In genomic region chr6:110878751-110879539, GRCh38 we compare ENCODE assay signal across 8 cellular contexts. TPM values are rescaled to one million over a fixed set of nuclear protein-coding genes. Genes with fewer than 3 reads are reported as not detected.
DNase-seq lines count a peak whose midpoint lies in the region; TF ChIP-seq lines count a peak whose summit lies in the region.

No MANE protein-coding gene starts in this region.

- H3K4me1 Mint-ChIP-seq in mesothelial cell of epicardium = peaks cover 52% of the 10 kb centered on the region

- H3K27me3 Mint-ChIP-seq in mesothelial cell of epicardium (ENCODE audit: low read depth) = no peaks in the 10 kb centered on the region

- peaks cover 29% of the 10 kb centered on the region for H3F3A ChIP-seq in SK-N-SH (replicated peaks; ENCODE audit: insufficient read depth)

- peak overlapping the region; percentile 94 for H3K4me2 ChIP-seq in SK-N-SH

- no peak for TF ChIP-seq EP300 in SK-N-SH (IDR thresholded peaks at IDR 0.05; ENCODE audit: borderline replicate concordance in 1 of 2, low read depth in 1 of 2, low read length in 1 of 2)

- H3K9me3 ChIP-seq in SK-N-SH = no peaks in the 10 kb centered on the region
- H3K9me3 ChIP-seq in colonic mucosa = no peaks in the 10 kb centered on the region
- H3K9me3 ChIP-seq in tibial artery = no peaks in the 10 kb centered on the region

- peak overlapping the region; percentile 76 for H3K4me3 ChIP-seq in GM12865 (ENCODE audit: low read depth, low read length)
- H3K4me3 ChIP-seq in SK-N-SH (ENCODE audit: low read depth in 2 of 2, low read length in 1 of 2) = peak overlapping the region; percentile 32 to 93
- no peak overlapping the region for H3K4me3 ChIP-seq in colonic mucosa
- H3K4me3 ChIP-seq in tibial artery = no peak overlapping the region

- peaks cover 93% of the 10 kb centered on the region for H3K79me2 ChIP-seq in SK-N-SH (ENCODE audit: insufficient read depth)

- peak overlapping the region; percentile 77 for H3K27ac Mint-ChIP-seq in mesothelial cell of epicardium

- no peaks in the 10 kb centered on the region for H3K9me2 ChIP-seq in SK-N-SH

- H3K36me3 ChIP-seq in SK-N-SH (replicated peaks in 1 of 2; ENCODE audit: control insufficient read depth in 1 of 2, insufficient read depth in 2 of 2, low read length in 1 of 2) = peaks cover 0 to 6% of the 10 kb centered on the region in 2 experiments
- H3K36me3 ChIP-seq in colonic mucosa = no peaks in the 10 kb centered on the region
- H3K36me3 ChIP-seq in tibial artery = no peaks in the 10 kb centered on the region

- intact Hi-C loops in colonic mucosa (cut with DNase I) (loop anchor here (10.0 kb wide), 2 partner anchors 194 to 354 kb away; no protein-coding TSS in a partner anchor), tibial artery (cut with DNase I; ENCODE audit: low total_unique reads) (loop anchor here (5.0 to 10.0 kb wide), 4 partner anchors 76 to 1184 kb away; partner anchors contain the start of genes AK9, FIG4, GTF3C6 and RPF2)

- TF ChIP-seq RAD21 in SK-N-SH (IDR thresholded peaks at IDR 0.05; ENCODE audit: low read length) = peak; percentile 64

- H3K4me3 Mint-ChIP-seq in mesothelial cell of epicardium = peak overlapping the region; percentile 37

- POLR2A ChIA-PET in SK-N-SH (lab: Yijun Ruan, JAX) = interaction anchor here (1.1 kb wide), 1 partner anchor 63 kb away, joined by 5 read pairs; the partner anchor contains the start of gene CDK19

- peak; percentile 24 for DNase-seq in AG08395 (ENCODE audit: low spot score)
- DNase-seq in GM12865 (ENCODE audit: low read depth) = peak; percentile 55
- peak; percentile 60 for DNase-seq in SK-N-SH
- DNase-seq in colonic mucosa = peak; percentile 27
- DNase-seq in mesothelial cell of epicardium (ENCODE audit: low spot score in 2 of 2, unreplicated experiment in 2 of 2) = no peak
- no peak for DNase-seq in tibial artery
- no peak for DNase-seq in HPDE6-E6E7 (ENCODE audit: extremely low spot score)
- no peak for DNase-seq in NCI-H2196 treated with DMSO at 0.1 percent for 48 hours (lab: John Stamatoyannopoulos, UW; ENCODE audit: unreplicated experiment)

- TF ChIP-seq CTCF in GM12865 (IDR thresholded peaks at IDR 0.05; ENCODE audit: insufficient read depth, low read depth, low read length, missing control alignments) (peak; percentile 62), SK-N-SH (IDR thresholded peaks at IDR 0.05) (peak; percentile 76), colonic mucosa (IDR thresholded peaks at IDR 0.05) (no peak), mesothelial cell of epicardium (IDR thresholded peaks at IDR 0.05; ENCODE audit: unreplicated experiment) (no peak), tibial artery (IDR thresholded peaks at IDR 0.05) (no peak)

- no peaks in the 10 kb centered on the region for H3K9me3 Mint-ChIP-seq in mesothelial cell of epicardium

- H3K9ac ChIP-seq in SK-N-SH (peak overlapping the region; percentile 92; the same call in 1 of the 2 replicates), colonic mucosa (ENCODE audit: low read depth in 2 of 2, low read length in 2 of 2) (peak overlapping the region in 1 of 2 donors; percentile 41)

- peak overlapping the region; percentile 67 to 92 for H3K27ac ChIP-seq in SK-N-SH (ENCODE audit: low read depth in 2 of 2, low read length in 1 of 2)
- no peak overlapping the region for H3K27ac ChIP-seq in colonic mucosa
- no peak overlapping the region for H3K27ac ChIP-seq in tibial artery

- peaks cover 82% of the 10 kb centered on the region for H4K20me1 ChIP-seq in SK-N-SH (ENCODE audit: insufficient read depth)

- CTCF ChIA-PET in SK-N-SH (lab: Yijun Ruan, JAX) = interaction anchor here (0.7 to 5.2 kb wide), 18 partner anchors 9 to 351 kb away, joined by 3 to 41 read pairs (median 4); partner anchors contain the start of gene CDK19

- H3K4me1 ChIP-seq in SK-N-SH (ENCODE audit: control insufficient read depth in 1 of 2, insufficient read depth in 2 of 2, low read depth in 1 of 2, low read length in 1 of 2) = peaks cover 23 to 33% of the 10 kb centered on the region in 2 experiments; a peak in 3 of 4 replicates
- H3K4me1 ChIP-seq in colonic mucosa = peaks cover 44% of the 10 kb centered on the region
- H3K4me1 ChIP-seq in tibial artery = peaks cover 0 to 70% (median 33%) of the 10 kb centered on the region in 4 donors

- no peaks in the 10 kb centered on the region for H3K36me3 Mint-ChIP-seq in mesothelial cell of epicardium

- H3K27me3 ChIP-seq in SK-N-SH (ENCODE audit: insufficient read depth) (no peaks in the 10 kb centered on the region), colonic mucosa (no peaks in the 10 kb centered on the region), tibial artery (no peaks in the 10 kb centered on the region)

- no peak overlapping the region for H2AFZ ChIP-seq in SK-N-SH (ENCODE audit: low read depth)

- 6% methylated on average over 10 of the region's 10 CpGs for WGBS in SK-N-SH (ENCODE audit: low lambda C conversion rate)

TF ChIP-seq in SK-N-SH, 30 proteins besides CTCF, POLR2A, EP300 and RAD21:
- 0 out of 2 replicates have a peak, but pooled peaks have one; percentile 18 for TF ChIP-seq SIN3A (IDR thresholded peaks at IDR 0.05; ENCODE audit: borderline replicate concordance, low read depth, low read length)
- TF ChIP-seq TCF12 (IDR thresholded peaks at IDR 0.05) = 0 out of 2 replicates have a peak, but pooled peaks have one; percentile 6
- peak; percentile 43; the same call in 1 of the 2 replicates for TF ChIP-seq NFIC (IDR thresholded peaks at IDR 0.05; ENCODE audit: borderline replicate concordance)
- no peak for TF ChIP-seq POLR2AphosphoS5 (IDR thresholded peaks at IDR 0.05; ENCODE audit: low read depth, low read length)
- peak; percentile 50 for TF ChIP-seq PBX3 (IDR thresholded peaks at IDR 0.05)
- no peak for TF ChIP-seq RXRA (IDR thresholded peaks at IDR 0.05; ENCODE audit: borderline replicate concordance, low read depth)
- no peak for TF ChIP-seq RFX5 (IDR thresholded peaks at IDR 0.05; ENCODE audit: low read length)
- 0 out of 2 replicates have a peak, but pooled peaks have one; percentile 68 for TF ChIP-seq MXI1 (IDR thresholded peaks at IDR 0.05; ENCODE audit: low read depth, low read length)
- peak; percentile 66 for TF ChIP-seq SMC3 (IDR thresholded peaks at IDR 0.05; ENCODE audit: low read depth, low read length)

RNA-seq across cellular contexts. Expression of gene AMD1, which starts 4.4 kb away (rescaled TPM):
- polyA plus RNA-seq in SK-N-SH (2012; rRNA removed) = 21.1 and 27.1 TPM in 2 replicates
- 35.0 and 50.4 TPM in 2 replicates for polyA plus RNA-seq in SK-N-SH (2012; cell fraction: cytosol; rRNA removed)
- polyA plus RNA-seq in SK-N-SH (2012; cell fraction: nucleus; rRNA removed) = 11.1 and 23.2 TPM in 2 replicates
- total RNA-seq in colonic mucosa = 10 to 100 TPM; 70.4 to 72.7 TPM
- total RNA-seq in mesothelial cell of epicardium = 46.0 to 46.8 TPM (median 46.7 TPM) in 3 replicates

Comparison
In these comparisons a context has a peak if more than half of its experiments do, and no peak if none do; other contexts are left out.
1. DNase-seq: peak in AG08395 (single experiment), GM12865 (single experiment), SK-N-SH (single experiment) and colonic mucosa (single experiment); none in mesothelial cell of epicardium (0 of 2), tibial artery (0 of 2), HPDE6-E6E7 (single experiment) and NCI-H2196 treated with DMSO at 0.1 percent for 48 hours (single experiment).
2. H3K4me3 ChIP-seq: peak in GM12865 (single experiment) and SK-N-SH (2 of 2); none in colonic mucosa (single experiment) and tibial artery (0 of 2).
3. CTCF ChIP-seq: peak in GM12865 (single experiment) and SK-N-SH (single experiment); none in colonic mucosa (single experiment), mesothelial cell of epicardium (single experiment) and tibial artery (0 of 2).
4. H3K27ac ChIP-seq: peak in SK-N-SH (2 of 2); none in colonic mucosa (single experiment) and tibial artery (0 of 2).